7 cellular contexts compared by ENCODE assay signal in genomic region chr2:219441451-219442205, GRCh38. TPM values are rescaled to one million over a fixed set of nuclear protein-coding genes. Genes with fewer than 3 reads are reported as not detected.
DNase-seq lines count a peak whose midpoint lies in the region; ATAC-seq and TF ChIP-seq lines count a peak whose summit lies in the region.

No MANE protein-coding gene starts in this region.

- H3K36me3 ChIP-seq in HEK293 (ENCODE audit: control insufficient read depth in 2 of 2, insufficient read depth in 1 of 2, low read length in 2 of 2) (peaks cover 0 to 10% of the 10 kb centered on the region in 2 experiments; a peak in 1 of 3 replicates), RWPE2 (ENCODE audit: low read depth) (peaks cover 10% of the 10 kb centered on the region)

- CTCF ChIA-PET in HEK293 (lab: Yijun Ruan, JAX), result interaction anchor here (0.7 to 4.1 kb wide), 11 partner anchors 8 to 282 kb away, joined by 3 to 24 read pairs (median 4); a partner anchor contains a TSS

- 3% methylated on average over 65 of the region's 68 CpGs for WGBS in right cardiac atrium

- TF ChIP-seq CTCF in HEK293 (tag by site-specific recombination; IDR thresholded peaks at IDR 0.05) (peak; percentile 44; the same call in 1 of the 2 replicates), RWPE2 (IDR thresholded peaks at IDR 0.05; ENCODE audit: poor library complexity, severe bottlenecking) (no peak)

- ATAC-seq in RWPE2 (ENCODE audit: low read depth), result peak; percentile 60
- peak; percentile 22 to 28 for ATAC-seq in right cardiac atrium
- ATAC-seq in HG02970 (IDR thresholded peaks at IDR 0.05; ENCODE audit: low FRiP score, unreplicated experiment), result no peak
- ATAC-seq in GM18502 (IDR thresholded peaks at IDR 0.05; ENCODE audit: poor library complexity, unreplicated experiment), result no peak

- no peaks in the 10 kb centered on the region for H3K4me1 ChIP-seq in HEK293 (ENCODE audit: control insufficient read depth, insufficient read depth, low read length)
- H3K4me1 ChIP-seq in RWPE2 (ENCODE audit: insufficient read depth, poor library complexity, severe bottlenecking), result peaks cover 4% of the 10 kb centered on the region
- peaks cover 2% of the 10 kb centered on the region for H3K4me1 ChIP-seq in right cardiac atrium (ENCODE audit: control insufficient read depth, insufficient read depth, low read length)

- POLR2A ChIA-PET in HEK293 (lab: Yijun Ruan, JAX), result interaction anchor here (0.7 to 1.3 kb wide), 5 partner anchors 11 to 129 kb away, joined by 3 to 6 read pairs (median 4); partner anchors contain the start of genes DNPEP and GMPPA

- H3K4me3 ChIP-seq in HEK293 (ENCODE audit: low read depth, low read length) (peak overlapping the region; percentile 55), RWPE2 (ENCODE audit: severe bottlenecking) (peak overlapping the region; percentile 50), right cardiac atrium (ENCODE audit: low read length) (peak overlapping the region; percentile 79), skeletal muscle cell (ENCODE audit: low read depth, low read length) (peak overlapping the region; percentile 55)

- DNase-seq in RWPE2 (ENCODE audit: low spot score) (peak; percentile 67), amniotic stem cell (lab: John Stamatoyannopoulos, UW) (peak; percentile 54), right cardiac atrium (peak in 2 of 3 donors; percentile 78 to 85), skeletal muscle cell (ENCODE audit: low read depth) (no peak)

- intact Hi-C loops in right cardiac atrium (cut with DNase I), result no loop called here

- no peaks in the 10 kb centered on the region for H3K9me3 ChIP-seq in HEK293 (ENCODE audit: control insufficient read depth, insufficient read depth, low read depth, low read length)
- no peaks in the 10 kb centered on the region for H3K9me3 ChIP-seq in RWPE2 (ENCODE audit: severe bottlenecking)
- no peaks in the 10 kb centered on the region for H3K9me3 ChIP-seq in right cardiac atrium (ENCODE audit: control insufficient read depth, low read length)

- H3K27ac ChIP-seq in HEK293 (ENCODE audit: extremely low read depth, low read depth, low read length), result no peak overlapping the region; the same call in 1 of the 2 replicates
- peak overlapping the region; percentile 34 for H3K27ac ChIP-seq in RWPE2 (ENCODE audit: poor library complexity, severe bottlenecking)
- peak overlapping the region; percentile 40 for H3K27ac ChIP-seq in right cardiac atrium (ENCODE audit: low read length)

- H3K27me3 ChIP-seq in RWPE2 (ENCODE audit: insufficient read depth, poor library complexity, severe bottlenecking) (no peaks in the 10 kb centered on the region), right cardiac atrium (ENCODE audit: control insufficient read depth, insufficient read depth) (no peaks in the 10 kb centered on the region)

TF ChIP-seq in HEK293, 187 proteins besides CTCF, POLR2A, EP300 and RAD21 (continues in another document):
- TF ChIP-seq ZIC2 (tag by site-specific recombination; IDR thresholded peaks at IDR 0.05) (0 out of 2 replicates have a peak, but pooled peaks have one; percentile 24), ZBTB48 (tag by site-specific recombination; IDR thresholded peaks at IDR 0.05) (0 out of 2 replicates have a peak, but pooled peaks have one; percentile 16), ZEB2 (tag by site-specific recombination; IDR thresholded peaks at IDR 0.05) (no peak), ZNF560 (tag by site-specific recombination; IDR thresholded peaks at IDR 0.05; ENCODE audit: borderline replicate concordance) (peak; percentile 97), ZNF10 (tag by site-specific recombination; IDR thresholded peaks at IDR 0.05) (no peak), ZBTB10 (tag by site-specific recombination; IDR thresholded peaks at IDR 0.05) (peak; percentile 74), ZNF777 (tag by site-specific recombination; IDR thresholded peaks at IDR 0.05; ENCODE audit: borderline replicate concordance) (peak; percentile 50; the same call in 1 of the 2 replicates), ZNF223 (tag by site-specific recombination; IDR thresholded peaks at IDR 0.05) (0 out of 2 replicates have a peak, but pooled peaks have one; percentile 63), GLIS2 (tag by site-specific recombination; IDR thresholded peaks at IDR 0.05) (peak; percentile 67), ZNF76 (tag by site-specific recombination; IDR thresholded peaks at IDR 0.05; ENCODE audit: borderline replicate concordance, low read depth) (peak; percentile 26; the same call in 1 of the 2 replicates), ZNF335 (tag by site-specific recombination; conservative IDR thresholded peaks at IDR 0.05) (peak; percentile 93), REPIN1 (tag by site-specific recombination; IDR thresholded peaks at IDR 0.05; ENCODE audit: low read depth) (peak; percentile 42; the same call in 1 of the 2 replicates), SP3 (tag by site-specific recombination; IDR thresholded peaks at IDR 0.05) (peak; percentile 33), ZBTB8A (tag by site-specific recombination; IDR thresholded peaks at IDR 0.05) (0 out of 2 replicates have a peak, but pooled peaks have one; percentile 13), PRDM6 (tag by site-specific recombination; IDR thresholded peaks at IDR 0.05) (no peak), ZBTB1 (tag by site-specific recombination; IDR thresholded peaks at IDR 0.05) (no peak), ZBTB26 (tag by site-specific recombination; optimal IDR thresholded peaks at IDR 0.05) (peak; percentile 44)

RNA-seq across cellular contexts. Expression of gene SPEG, which starts 7.0 kb away (rescaled TPM):
- 100 to 1,000 TPM; 122 to 176 (median 159) TPM for total RNA-seq in right cardiac atrium
- polyA plus RNA-seq in right cardiac atrium, result 85.5 TPM

RNA-seq across cellular contexts. Expression of gene DES, which starts 23.5 kb away (rescaled TPM):
- over 10,000 TPM in 1 of 4 donors, 1,000 to 10,000 TPM in 3; 6,970 to 10,932 (median 7,338) TPM for total RNA-seq in right cardiac atrium
- polyA plus RNA-seq in right cardiac atrium, result 9,146 TPM

RNA-seq across cellular contexts. Expression of gene DNPEP, which starts 53.9 kb away (rescaled TPM):
- 10 to 100 TPM; 42.2 to 58.8 (median 56.2) TPM for total RNA-seq in right cardiac atrium
- 50.0 TPM for polyA plus RNA-seq in right cardiac atrium

RNA-seq across cellular contexts. Expression of gene GMPPA, which starts 57.1 kb away (rescaled TPM):
- total RNA-seq in right cardiac atrium, result 10 to 100 TPM; 22.9 to 27.5 (median 25.4) TPM
- 21.6 TPM for polyA plus RNA-seq in right cardiac atrium

Comparison
In these comparisons a context has a peak if more than half of its experiments do, and no peak if none do; other contexts are left out.
1. ATAC-seq: peak in RWPE2 (single experiment) and right cardiac atrium (2 of 2); none in HG02970 (single experiment) and GM18502 (single experiment).
2. Peak in every context shown above with its lines, with median percentiles within 50 percentile points of each other: H3K4me3 ChIP-seq.